Comparison of ENCODE assay signal across 31 cellular contexts in the genomic region with DNA sequence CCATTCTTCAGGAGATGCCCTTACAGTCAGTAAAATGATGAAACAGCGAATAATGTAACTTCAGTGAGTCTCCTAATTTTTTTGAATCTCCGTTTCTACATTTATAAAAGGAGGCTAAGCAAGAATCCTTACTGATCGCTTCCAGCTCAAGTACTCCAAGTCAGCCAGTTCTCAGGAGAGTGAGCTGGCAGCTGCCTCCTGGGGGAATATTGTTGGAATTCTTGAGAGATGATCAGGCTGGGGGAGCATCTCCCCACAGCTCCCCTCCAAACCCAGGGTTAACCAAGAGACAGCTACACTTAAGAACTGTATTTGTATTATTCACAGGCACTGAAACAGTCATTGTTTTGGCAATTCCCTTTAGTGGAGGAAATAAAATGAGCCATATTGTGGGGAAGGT.
"Had no signal": no experiment of that assay in that cellular context is flagged by ENCODE, and none has a peak within 500 bp of the region (broad histone marks: within the 10 kb centered on the region; RNA-seq: fewer than 3 reads in every experiment).

No MANE protein-coding gene starts in this region.

- H3K9me3 ChIP-seq: body of pancreas, breast epithelium, Peyer's patch, SJSA1, SK-N-SH had no signal

- H3K4me2 ChIP-seq: SK-N-SH had no signal

- H3K36me3 ChIP-seq: breast epithelium, Peyer's patch, SJSA1 had no signal

- ATAC-seq: activated CD4-positive, alpha-beta T cell treated with anti-CD3 and anti-CD28 coated beads for 36 hours; activated CD4-positive, CD25-positive, alpha-beta regulatory T cell treated with anti-CD3 and anti-CD28 coated beads, Interleukin-2, amount 50 U/mL, for 24 hours; activated CD8-positive, alpha-beta T cell treated with anti-CD3 and anti-CD28 coated beads, Interleukin-2, amount 10 ng/mL, durations not matched to agents 7 days and 5 days; body of pancreas; PC-3; WTC11 had no signal

- H3K9ac ChIP-seq: SK-N-SH had no signal

- H3K4me3 ChIP-seq: body of pancreas, breast epithelium, Peyer's patch, SJSA1 had no signal

- FAIRE-seq: astrocyte, TTC549 had no signal

- H3K27me3 ChIP-seq: body of pancreas, breast epithelium, Peyer's patch, SJSA1 had no signal

- H3K27ac ChIP-seq: body of pancreas, breast epithelium, Peyer's patch, SJSA1 had no signal

- DNase-seq: activated CD4-positive, alpha-beta T cell treated with anti-CD3 and anti-CD28 coated beads for 36 hours; activated CD4-positive, alpha-beta T cell treated with anti-CD3 and anti-CD28 coated beads, Interleukin-2, amount 10 ng/mL, durations not matched to agents 7 days and 5 days; activated CD4-positive, alpha-beta T cell treated with anti-CD3 and anti-CD28 coated beads, Interleukin-2, amount 50 U/mL, for 48 hours; activated CD8-positive, alpha-beta T cell treated with anti-CD3 and anti-CD28 coated beads, Interleukin-2, amount 10 ng/mL, durations not matched to agents 7 days and 5 days; activated gamma-delta T cell; activated naive CD4-positive, alpha-beta T cell treated with Interleukin-2 at 50 U/mL for 16 hours; activated naive CD8-positive, alpha-beta T cell treated with anti-CD3 and anti-CD28 coated beads, Interleukin-2, amount 10 ng/mL, durations not matched to agents 7 days and 5 days; activated T-cell treated with anti-CD3 and anti-CD28 coated beads, Interleukin-2, amount 50 U/mL, for 24 hours; body of pancreas; cerebellar nuclear complex; NCI-H1105 treated with DMSO at 0.1 percent for 48 hours; NCI-H1436; NCI-H1694; NCI-H1930; NCI-H2081 treated with DMSO at 0.1 percent for 48 hours; NCI-H2171; NCI-H510A; NCI-H526; NCI-H748 treated with DMSO at 0.1 percent for 48 hours; NK-92 treated with Interleukin-12 subunit alpha and Interleukin-12 subunit beta, amount 100 ng/mL, for 24 hours; PC-3; Peyer's patch; RPMI8226; SHP77 treated with DMSO at 0.1 percent for 48 hours; SK-N-SH had no signal

- H3K4me1 ChIP-seq: body of pancreas, breast epithelium, Peyer's patch, SJSA1 had no signal
